Comparison of ENCODE assay signal across 9 cellular contexts in genomic region chr16:525520-526180, GRCh38. TPM values are rescaled to one million over a fixed set of nuclear protein-coding genes. Genes with fewer than 3 reads are reported as not detected.
DNase-seq lines count a peak whose midpoint lies in the region; ATAC-seq and TF ChIP-seq lines count a peak whose summit lies in the region.
"Had no signal": no experiment of that assay in that cellular context is flagged by ENCODE, and none has a peak within 500 bp of the region (broad histone marks: within the 10 kb centered on the region; RNA-seq: fewer than 3 reads in every experiment).

No MANE protein-coding gene starts in this region.

- H3K9me3 ChIP-seq in PC-3 (ENCODE audit: low read length) (no peaks in the 10 kb centered on the region), spleen (no peaks in the 10 kb centered on the region)

- H3K9me2 ChIP-seq in PC-3 (replicated peaks; ENCODE audit: low read length) = no peaks in the 10 kb centered on the region

- POLR2A ChIA-PET in PC-3 (lab: Charles Lee; ENCODE audit: unreplicated experiment) = no interaction called here
- POLR2A ChIA-PET in HEK293T (lab: Yijun Ruan, JAX) = interaction anchor here (0.8 to 1.4 kb wide), 7 partner anchors 8 to 63 kb away, joined by 3 to 4 read pairs (median 3); no protein-coding TSS in a partner anchor

- CTCF ChIA-PET in PC-3 (lab: Charles Lee) = no interaction called here
- CTCF ChIA-PET in HEK293T (lab: Yijun Ruan, JAX) = no interaction called here

- no peak overlapping the region for H2AFZ ChIP-seq in PC-3 (ENCODE audit: low read length)

- H4K20me1 ChIP-seq in PC-3 (ENCODE audit: low read length) = peaks cover 20% of the 10 kb centered on the region

- peak overlapping the region; percentile 98 for H3K9ac ChIP-seq in PC-3 (ENCODE audit: low read length)

- H3K4me2 ChIP-seq in PC-3 (ENCODE audit: low read length) = peak overlapping the region; percentile 100

- H3K27me3 ChIP-seq in PC-3 (ENCODE audit: low read length) = no peaks in the 10 kb centered on the region
- no peaks in the 10 kb centered on the region for H3K27me3 ChIP-seq in spleen (replicated peaks in 1 of 7)

- ATAC-seq in GM18520 (IDR thresholded peaks at IDR 0.05; ENCODE audit: unreplicated experiment) (peak; percentile 28), PC-3 (peak; percentile 48), GM19351 (IDR thresholded peaks at IDR 0.05; ENCODE audit: unreplicated experiment) (no peak)

- BruUV-seq in PC-3 (replicated peaks; lab: Mats Ljungman, UMichigan) = no TSS peak

- H3K27ac ChIP-seq in PC-3 (ENCODE audit: low read length) (peak overlapping the region; percentile 84), spleen (peak overlapping the region in 3 of 8 donors; percentile 96 to 100 (median 98))

- H3K4me3 ChIP-seq in PC-3 (ENCODE audit: low read length) = peak overlapping the region; percentile 90
- peak overlapping the region in 5 of 8 donors; percentile 68 to 86 (median 77) for H3K4me3 ChIP-seq in spleen

- DNase-seq in PC-3 (peak; percentile 88), head of caudate nucleus (peak in 40 of 42 donors; percentile 30 to 90 (median 66)), spleen (no peak), HEK293T (ENCODE audit: extremely low spot score) (no peak), cerebellum (ENCODE audit: low spot score) (no peak)
- peak; percentile 58 for DNase-seq in activated gamma-delta T cell treated with anti-CD3 and anti-CD28 coated beads, Interleukin-2, amount 50 U/mL, for 16 hours (ENCODE audit: low read depth)

- TF ChIP-seq CTCF in PC-3 (conservative IDR thresholded peaks at IDR 0.05; ENCODE audit: low read depth, low read length) (no peak), spleen (IDR thresholded peaks at IDR 0.05 in 8 of 11, conservative IDR thresholded peaks at IDR 0.05 in 3 of 11) (no peak)

- H3K36me3 ChIP-seq in PC-3 (ENCODE audit: low read depth, low read length) (no peaks in the 10 kb centered on the region), spleen (peaks cover 0 to 18% (median 3%) of the 10 kb centered on the region in 6 donors)

- no peaks in the 10 kb centered on the region for H3F3A ChIP-seq in PC-3 (ENCODE audit: low read length, unreplicated experiment)

- H3K79me2 ChIP-seq in PC-3 (ENCODE audit: low read length) = peaks cover 53% of the 10 kb centered on the region

- TF ChIP-seq POLR2A in spleen (IDR thresholded peaks at IDR 0.05) = no peak

- WGBS in spleen, 5 donors = 59 to 71% (median 69%) methylated on average over 13 of the region's 13 CpGs

- peaks cover 26% of the 10 kb centered on the region for H3K4me1 ChIP-seq in PC-3 (ENCODE audit: insufficient read depth, low read length)
- H3K4me1 ChIP-seq in spleen = peaks cover 34 to 73% (median 58%) of the 10 kb centered on the region in 6 donors

- intact Hi-C loops in PC-3 (cut with micrococcal nuclease) (loop anchor here (10.0 kb wide), 1 partner anchor 59 kb away; no protein-coding TSS in a partner anchor), head of caudate nucleus (cut with DNase I) (loop anchor here (10.0 kb wide), 1 partner anchor 101 kb away; the partner anchor contains the start of gene RAB11FIP3), spleen (cut with DNase I; ENCODE audit: low total_unique reads) (no loop called here)

TF ChIP-seq in HEK293T, 16 proteins besides CTCF, POLR2A, EP300 and RAD21:
- TF ChIP-seq SP1 (IDR thresholded peaks at IDR 0.05) (no peak), PKNOX1 (IDR thresholded peaks at IDR 0.05) (no peak), NFRKB (IDR thresholded peaks at IDR 0.05) (no peak), TARDBP (IDR thresholded peaks at IDR 0.05) (no peak), FOXK2 (IDR thresholded peaks at IDR 0.05) (no peak), FOXA1 (IDR thresholded peaks at IDR 0.05) (no peak), ELF4 (IDR thresholded peaks at IDR 0.05) (no peak)

RNA-seq across cellular contexts. Expression of gene CAPN15, which starts 1.9 kb away (rescaled TPM):
- 60.4 and 78.1 TPM in 2 replicates for total RNA-seq in PC-3 (2014; rRNA removed)
- 10 to 100 TPM; 48.1 to 71.7 (median 63.9) TPM for total RNA-seq in spleen
- 10 to 100 TPM; 25.8 to 65.0 (median 36.4) TPM for polyA plus RNA-seq in spleen
- total RNA-seq in cerebellum = 17.0 TPM

RNA-seq across cellular contexts. Expression of gene PRR35, which starts 34.5 kb away (rescaled TPM):
- not detected in 2 replicates for total RNA-seq in PC-3 (2014; rRNA removed)
- total RNA-seq in spleen = not detected
- polyA plus RNA-seq in spleen = not detected
- 2.7 TPM for total RNA-seq in cerebellum
- total RNA-seq: lower leg skin had no signal

RNA-seq across cellular contexts. Expression of gene NHLRC4, which starts 41.2 kb away (rescaled TPM):
- 0.44 TPM in 1 of 2 replicates, not detected in the other for total RNA-seq in PC-3 (2014; rRNA removed)
- 1 to 10 TPM; 1.5 to 8.8 (median 4.5) TPM for total RNA-seq in spleen
- 1 to 10 TPM; 2.7 to 4.7 (median 3.6) TPM for polyA plus RNA-seq in spleen
- 0.27 TPM for total RNA-seq in cerebellum

RNA-seq across cellular contexts. Expression of gene PIGQ, which starts 44.1 kb away (rescaled TPM):
- 36.0 and 43.8 TPM in 2 replicates for total RNA-seq in PC-3 (2014; rRNA removed)
- total RNA-seq in spleen = 10 to 100 TPM; 36.1 to 42.7 (median 39.2) TPM
- polyA plus RNA-seq in spleen = 10 to 100 TPM; 20.7 to 70.5 (median 42.2) TPM
- 28.9 TPM for total RNA-seq in cerebellum

Comparison
In these comparisons a context has a peak if more than half of its experiments do, and no peak if none do; other contexts are left out.
1. DNase-seq: peak in PC-3 (single experiment), activated gamma-delta T cell treated with anti-CD3 and anti-CD28 coated beads, Interleukin-2, amount 50 U/mL, for 16 hours (single experiment) and head of caudate nucleus (40 of 42); none in spleen (single experiment), HEK293T (single experiment) and cerebellum (single experiment).